Comparison of ENCODE assay signal across 1 cellular context in the genomic region with DNA sequence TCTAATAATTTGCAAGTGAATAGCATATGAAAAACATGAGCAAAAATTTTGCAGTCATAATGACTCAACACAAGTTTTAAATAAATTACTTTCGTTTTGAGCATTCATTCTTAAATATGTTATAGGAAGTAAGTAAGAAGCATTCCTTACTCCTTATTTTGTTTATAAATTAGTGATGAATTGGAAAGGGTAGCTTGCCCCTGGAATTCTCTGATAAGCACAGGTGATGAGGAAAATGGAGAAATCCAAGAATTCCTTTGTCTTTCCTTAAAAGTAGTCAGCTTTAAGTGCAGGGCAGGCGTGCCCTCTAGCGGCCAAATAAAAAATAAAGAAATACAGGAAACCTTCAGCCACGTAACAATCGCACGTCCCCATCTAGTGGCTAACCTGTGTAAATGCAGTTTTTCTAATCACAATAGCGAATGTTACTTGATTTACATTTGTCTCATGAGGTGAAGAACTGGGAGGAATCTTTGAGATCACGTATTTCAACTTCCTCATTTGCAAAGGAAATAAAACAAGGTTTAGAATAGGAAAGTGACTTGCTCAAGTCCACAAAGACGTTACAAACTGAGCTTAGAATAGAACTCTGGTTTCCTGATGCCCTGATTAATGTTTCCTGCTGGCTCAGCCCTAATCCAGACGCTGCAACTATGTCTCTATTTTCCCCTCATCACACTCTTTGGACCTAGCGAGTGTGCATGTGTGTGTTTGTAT.
TF ChIP-seq lines count a peak whose summit lies in the region.

No MANE protein-coding gene starts in this region.

TF ChIP-seq in endothelial cell of umbilical vein, 7 proteins besides CTCF, POLR2A, EP300 and RAD21:
- TF ChIP-seq FOS (IDR thresholded peaks at IDR 0.05; ENCODE audit: borderline replicate concordance, insufficient read depth, low read length): no peak
- no peak for TF ChIP-seq GATA2 (IDR thresholded peaks at IDR 0.05; ENCODE audit: insufficient read depth, insufficient read length, low read depth, low read length)
- TF ChIP-seq POLR2AphosphoS5 (IDR thresholded peaks at IDR 0.05; ENCODE audit: insufficient read depth, low read depth, low read length): no peak
- no peak for TF ChIP-seq MYC (IDR thresholded peaks at IDR 0.05; ENCODE audit: low read depth, low read length)
- TF ChIP-seq EZH2 (IDR thresholded peaks at IDR 0.05; ENCODE audit: borderline replicate concordance, low read depth, low read length, severe bottlenecking): no peak
- no peak for TF ChIP-seq JUN (IDR thresholded peaks at IDR 0.05; ENCODE audit: borderline replicate concordance, insufficient read depth, insufficient read length, low read depth)
- TF ChIP-seq, protein P1, sequence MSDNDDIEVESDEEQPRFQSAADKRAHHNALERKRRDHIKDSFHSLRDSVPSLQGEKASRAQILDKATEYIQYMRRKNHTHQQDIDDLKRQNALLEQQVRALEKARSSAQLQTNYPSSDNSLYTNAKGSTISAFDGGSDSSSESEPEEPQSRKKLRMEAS (IDR thresholded peaks at IDR 0.05; ENCODE audit: insufficient read depth, insufficient read length): no peak
